ENCODE assay signal across 13 cellular contexts in genomic region chr14:91755560-91755959, GRCh38. TPM values are rescaled to one million over a fixed set of nuclear protein-coding genes. Genes with fewer than 3 reads are reported as not detected.
A peak's percentile ranks its signal among the peaks of the same experiment; 100 is the strongest.
DNase-seq lines count a peak whose midpoint lies in the region; ATAC-seq, FAIRE-seq and TF ChIP-seq lines count a peak whose summit lies in the region.
"Had no signal": no experiment of that assay in that cellular context is flagged by ENCODE, and none has a peak within 500 bp of the region (broad histone marks: within the 10 kb centered on the region; RNA-seq: fewer than 3 reads in every experiment).

No MANE protein-coding gene starts in this region.

- POLR2A ChIA-PET in RWPE1 (lab: Yijun Ruan, JAX; ENCODE audit: low non-redundant PET), result no interaction called here
- POLR2A ChIA-PET in activated CD8-positive, alpha-beta T cell treated with anti-CD3 and anti-CD28 coated beads for 36 hours (lab: Charles Lee), result interaction anchor here (0.9 kb wide), 1 partner anchor 191 kb away, joined by 3 read pairs; no protein-coding TSS in a partner anchor

- no peaks in the 10 kb centered on the region for H3K27me3 Mint-ChIP-seq in nephron (ENCODE audit: low read depth)
- H3K27me3 Mint-ChIP-seq in activated CD8-positive, alpha-beta T cell treated with anti-CD3 and anti-CD28 coated beads for 36 hours, result no peaks in the 10 kb centered on the region
- H3K27me3 Mint-ChIP-seq: CD8-positive, alpha-beta memory T cell had no signal

- H3K27ac ChIP-seq in RWPE1, result no peak overlapping the region
- H3K27ac ChIP-seq: brain microvascular endothelial cell, sigmoid colon had no signal

- peak overlapping the region; percentile 29 to 79 (median 36) for H3K27ac Mint-ChIP-seq in nephron
- H3K27ac Mint-ChIP-seq in activated CD8-positive, alpha-beta T cell treated with anti-CD3 and anti-CD28 coated beads for 36 hours, result no peak overlapping the region
- H3K27ac Mint-ChIP-seq: CD8-positive, alpha-beta memory T cell; memory B cell had no signal

- H3K4me3 Mint-ChIP-seq in nephron, result no peak overlapping the region
- no peak overlapping the region for H3K4me3 Mint-ChIP-seq in activated CD8-positive, alpha-beta T cell treated with anti-CD3 and anti-CD28 coated beads for 36 hours
- H3K4me3 Mint-ChIP-seq: CD8-positive, alpha-beta memory T cell; memory B cell had no signal

- FAIRE-seq in urothelium cell line (lab: Jason Lieb, UNC), result no peak
- FAIRE-seq: RCC 7860 had no signal

- DNase-seq in EL (peak; percentile 6), RWPE1 (ENCODE audit: low spot score) (peak; percentile 55), fibroblast of gingiva (ENCODE audit: low read depth) (peak; percentile 30), urothelium cell line (ENCODE audit: low spot score) (no peak), NCI-H1436 (lab: John Stamatoyannopoulos, UW) (no peak), NCI-H2171 (lab: John Stamatoyannopoulos, UW) (no peak)
- no peak for DNase-seq in activated CD8-positive, alpha-beta T cell treated with anti-CD3 and anti-CD28 coated beads for 36 hours
- DNase-seq: brain microvascular endothelial cell; CD8-positive, alpha-beta memory T cell; sigmoid colon had no signal

- ATAC-seq in activated CD8-positive, alpha-beta T cell treated with anti-CD3 and anti-CD28 coated beads for 36 hours, result no peak

- TF ChIP-seq CTCF in RWPE1 (conservative IDR thresholded peaks at IDR 0.05; ENCODE audit: low read depth) (no peak), nephron (IDR thresholded peaks at IDR 0.05; ENCODE audit: unreplicated experiment in 3 of 3) (no peak)
- TF ChIP-seq CTCF in activated CD8-positive, alpha-beta T cell treated with anti-CD3 and anti-CD28 coated beads for 36 hours (IDR thresholded peaks at IDR 0.05), result no peak

- peaks cover 24% of the 10 kb centered on the region for H3K9me3 Mint-ChIP-seq in nephron
- peaks cover 7% of the 10 kb centered on the region for H3K9me3 Mint-ChIP-seq in activated CD8-positive, alpha-beta T cell treated with anti-CD3 and anti-CD28 coated beads for 36 hours
- H3K9me3 Mint-ChIP-seq: memory B cell had no signal

- CTCF ChIA-PET in RWPE1 (lab: Yijun Ruan, JAX), result no interaction called here
- CTCF ChIA-PET in activated CD8-positive, alpha-beta T cell treated with anti-CD3 and anti-CD28 coated beads for 36 hours (lab: Charles Lee), result interaction anchor here (0.8 kb wide), 1 partner anchor 109 kb away, joined by 3 read pairs; no protein-coding TSS in a partner anchor

- intact Hi-C loops in activated CD8-positive, alpha-beta T cell treated with anti-CD3 and anti-CD28 coated beads for 36 hours (cut with micrococcal nuclease), result no loop called here

- H3K36me3 Mint-ChIP-seq in nephron (ENCODE audit: low read depth), result peaks cover 4% of the 10 kb centered on the region
- peaks cover 15% of the 10 kb centered on the region for H3K36me3 Mint-ChIP-seq in activated CD8-positive, alpha-beta T cell treated with anti-CD3 and anti-CD28 coated beads for 36 hours (ENCODE audit: low read depth)

- H3K4me1 Mint-ChIP-seq in nephron, result no peaks in the 10 kb centered on the region
- H3K4me1 Mint-ChIP-seq in activated CD8-positive, alpha-beta T cell treated with anti-CD3 and anti-CD28 coated beads for 36 hours (ENCODE audit: low read depth), result no peaks in the 10 kb centered on the region
- H3K4me1 Mint-ChIP-seq: memory B cell had no signal

RNA-seq across cellular contexts. Expression of gene CATSPERB, which starts 23.7 kb away (rescaled TPM):
- total RNA-seq in activated CD8-positive, alpha-beta T cell treated with anti-CD3 and anti-CD28 coated beads for 36 hours, result under 1 TPM; 0.27 to 0.60 TPM

Comparison
In these comparisons a context has a peak if more than half of its experiments do, and no peak if none do; other contexts are left out.
1. DNase-seq: peak in EL (single experiment), RWPE1 (single experiment) and fibroblast of gingiva (single experiment); none in activated CD8-positive, alpha-beta T cell treated with anti-CD3 and anti-CD28 coated beads for 36 hours (single experiment), urothelium cell line (single experiment), NCI-H1436 (single experiment) and NCI-H2171 (single experiment).